Comparison of ENCODE assay signal across 8 cellular contexts in genomic region chr17:57985675-57985974, GRCh38. TPM values are rescaled to one million over a fixed set of nuclear protein-coding genes. Genes with fewer than 3 reads are reported as not detected.
DNase-seq lines count a peak whose midpoint lies in the region; ATAC-seq and TF ChIP-seq lines count a peak whose summit lies in the region.

No MANE protein-coding gene starts in this region.

- H2BK120ac ChIP-seq in mesendoderm (ENCODE audit: low read depth, low read length) = no peak overlapping the region

- no peak overlapping the region for H4K5ac ChIP-seq in mesendoderm (ENCODE audit: low read length)

- no peak overlapping the region for H3K18ac ChIP-seq in mesendoderm (ENCODE audit: low read length)

- no peak overlapping the region for H3K56ac ChIP-seq in mesendoderm (ENCODE audit: low read length)

- no peak overlapping the region for H4K8ac ChIP-seq in mesendoderm (ENCODE audit: low read depth, low read length)

- no peak overlapping the region for H2AK5ac ChIP-seq in mesendoderm (ENCODE audit: low read length)

- no peak overlapping the region for H3K23ac ChIP-seq in mesendoderm (ENCODE audit: low read length)

- H2AFZ ChIP-seq in HCT116 (ENCODE audit: low read depth, low read length, poor library complexity, severe bottlenecking) = no peak overlapping the region

- H3K4ac ChIP-seq in mesendoderm (ENCODE audit: low read depth, low read length) = no peak overlapping the region

- H3K36me3 ChIP-seq in HCT116 (ENCODE audit: control insufficient read depth in 1 of 2, insufficient read depth in 2 of 2, low read length in 2 of 2) = peaks cover 7 to 48% of the 10 kb centered on the region in 2 experiments
- peaks cover 2% of the 10 kb centered on the region for H3K36me3 ChIP-seq in mesendoderm (ENCODE audit: control insufficient read depth, insufficient read depth, low read length)

- no peaks in the 10 kb centered on the region for H4K20me1 ChIP-seq in HCT116 (ENCODE audit: insufficient read depth)

- H3K9ac ChIP-seq in HCT116 (ENCODE audit: low read length) (peak overlapping the region; percentile 76), mesendoderm (ENCODE audit: low read length) (peak overlapping the region; percentile 19)

- H3K27ac ChIP-seq in HCT116 (ENCODE audit: low read depth, low read length) (peak overlapping the region; percentile 96; the same call in 1 of the 2 replicates), angular gyrus (ENCODE audit: low read depth, low read length) (peak overlapping the region; percentile 43), mesendoderm (ENCODE audit: low read depth, low read length) (no peak overlapping the region)

- no peak for TF ChIP-seq POLR2A in HCT116 (IDR thresholded peaks at IDR 0.05; ENCODE audit: borderline replicate concordance, extremely low read depth, insufficient read depth, insufficient read length)

- H3K79me1 ChIP-seq in mesendoderm (ENCODE audit: low read length) = peaks cover 15% of the 10 kb centered on the region

- H3K9me3 ChIP-seq in HCT116 (ENCODE audit: control insufficient read depth in 1 of 2, insufficient read depth in 1 of 2, low read depth in 1 of 2, low read length in 2 of 2) = no peaks in the 10 kb centered on the region

- no peaks in the 10 kb centered on the region for H3K9me2 ChIP-seq in HCT116 (ENCODE audit: insufficient read depth)

- intact Hi-C loops in HCT116 (cut with micrococcal nuclease) = loop anchor here (5.0 kb wide), 1 partner anchor 108 kb away; no protein-coding TSS in a partner anchor

- H3K79me2 ChIP-seq in HCT116 (ENCODE audit: insufficient read depth, low read length) (peaks cover 70% of the 10 kb centered on the region), mesendoderm (ENCODE audit: control insufficient read depth, insufficient read depth, low read length) (peaks cover 46% of the 10 kb centered on the region)

- H3K27me3 ChIP-seq in HCT116 (ENCODE audit: insufficient read depth, low read length) (no peaks in the 10 kb centered on the region), mesendoderm (ENCODE audit: insufficient read depth, low read length, poor library complexity) (no peaks in the 10 kb centered on the region)

- RAD21 ChIA-PET in HCT116 (lab: Charles Lee; ENCODE audit: low non-redundant PET in 1 of 2, low total read pairs in 2 of 2, uncharacterized antibody in 2 of 2, unreplicated experiment in 2 of 2) = interaction anchor here (0.6 to 1.0 kb wide), 3 partner anchors 115 to 125 kb away, joined by 3 to 4 read pairs (median 3); no protein-coding TSS in a partner anchor

- CTCF ChIA-PET in AG04449 (lab: Yijun Ruan, JAX) = interaction anchor here (0.5 to 3.7 kb wide), 15 partner anchors 12 to 133 kb away, joined by 3 to 69 read pairs (median 8); no protein-coding TSS in a partner anchor
- CTCF ChIA-PET in HCT116 (lab: Charles Lee) = interaction anchor here (0.7 to 2.5 kb wide), 6 partner anchors 14 to 128 kb away, joined by 3 to 14 read pairs (median 6); no protein-coding TSS in a partner anchor

- peak overlapping the region; percentile 89 for H3K4me2 ChIP-seq in HCT116 (ENCODE audit: low read length)
- no peak overlapping the region for H3K4me2 ChIP-seq in mesendoderm (ENCODE audit: low read length)

- no CpG with 5 or more reads among the region's 1 CpG for WGBS in mesendoderm (ENCODE audit: extremely low coverage, insufficient coverage, low lambda C conversion rate)

- H2BK15ac ChIP-seq in mesendoderm (replicated peaks; ENCODE audit: low read depth) = no peak overlapping the region

- ATAC-seq in HCT116 = no peak
- ATAC-seq in GM19467 (IDR thresholded peaks at IDR 0.05; ENCODE audit: unreplicated experiment) = no peak
- no peak for ATAC-seq in GM19035 (IDR thresholded peaks at IDR 0.05; ENCODE audit: unreplicated experiment)
- no peak for ATAC-seq in GM18861 (IDR thresholded peaks at IDR 0.05; ENCODE audit: unreplicated experiment)

- no TSS peak for BruUV-seq in HCT116 (replicated peaks; lab: Mats Ljungman, UMichigan)

- TF ChIP-seq CTCF in AG04449 (IDR thresholded peaks at IDR 0.05; ENCODE audit: insufficient read depth, low read length, missing control alignments) = no peak
- TF ChIP-seq CTCF in HCT116 (IDR thresholded peaks at IDR 0.05 in 2 of 3, conservative IDR thresholded peaks at IDR 0.05 in 1 of 3; ENCODE audit: borderline replicate concordance in 1 of 3, insufficient read depth in 1 of 3, low read depth in 2 of 3, low read length in 2 of 3) = no peak

- peaks cover 44 to 50% of the 10 kb centered on the region in 2 experiments for H3K4me1 ChIP-seq in HCT116 (ENCODE audit: control insufficient read depth in 1 of 2, insufficient read depth in 2 of 2, low read length in 2 of 2)
- peaks cover 2% of the 10 kb centered on the region for H3K4me1 ChIP-seq in mesendoderm (ENCODE audit: control insufficient read depth, low read depth, low read length)

- TF ChIP-seq RAD21 in HCT116 (IDR thresholded peaks at IDR 0.05; ENCODE audit: low read depth) = 0 out of 2 replicates have a peak, but pooled peaks have one; percentile 13

- DNase-seq in AG04449 (ENCODE audit: low read depth, low spot score) (no peak), HCT116 (ENCODE audit: low read depth, low spot score) (no peak), mesendoderm (no peak)
- DNase-seq in stimulated activated CD4-positive, alpha-beta T cell treated with anti-CD3 and anti-CD28 coated beads, Interleukin-4, amount 100 ng/mL, for 24 hours = no peak

- H3K4me3 ChIP-seq in AG04449 (ENCODE audit: low read depth, low read length) = peak overlapping the region; percentile 38
- peak overlapping the region; percentile 23 to 67 for H3K4me3 ChIP-seq in HCT116 (replicated peaks in 1 of 2; ENCODE audit: low read depth in 1 of 2, low read length in 2 of 2)
- no peak overlapping the region for H3K4me3 ChIP-seq in mesendoderm (ENCODE audit: low read length)

- H2BK5ac ChIP-seq in mesendoderm (ENCODE audit: low read length) = no peak overlapping the region

- POLR2A ChIA-PET in AG04449 (lab: Yijun Ruan, JAX) (interaction anchor here (0.6 to 2.5 kb wide), 11 partner anchors 14 to 135 kb away, joined by 3 to 14 read pairs (median 5); partner anchors contain the start of genes MRPS23 and SRSF1), HCT116 (lab: Charles Lee) (interaction anchor here (0.7 to 1.9 kb wide), 5 partner anchors 14 to 87 kb away, joined by 3 to 8 read pairs (median 3); partner anchors contain the start of gene SRSF1)

TF ChIP-seq in HCT116, 20 proteins besides CTCF, POLR2A, EP300 and RAD21 (continues in another document):
- no peak for TF ChIP-seq YY1 (IDR thresholded peaks at IDR 0.05; ENCODE audit: extremely low read depth, insufficient replicate concordance, low read depth, low read length)
- TF ChIP-seq ELF1 (IDR thresholded peaks at IDR 0.05; ENCODE audit: borderline replicate concordance, low read depth) = no peak
- no peak for TF ChIP-seq ZBTB33 (IDR thresholded peaks at IDR 0.05; ENCODE audit: extremely low read depth, insufficient replicate concordance, low read length)
- TF ChIP-seq TCF7L2 (IDR thresholded peaks at IDR 0.05; ENCODE audit: borderline replicate concordance, extremely low read depth, insufficient read depth, insufficient read length) = no peak
- TF ChIP-seq ZNF274 (IDR thresholded peaks at IDR 0.05; ENCODE audit: low read depth, low read length) = no peak
- no peak for TF ChIP-seq EZH2 (IDR thresholded peaks at IDR 0.05)
- TF ChIP-seq ATF3 (IDR thresholded peaks at IDR 0.05) = 0 out of 2 replicates have a peak, but pooled peaks have one; percentile 45

RNA-seq across cellular contexts. Expression of gene VEZF1, which starts 2.4 kb away (rescaled TPM):
- total RNA-seq in HCT116 (2021; ENCODE audit: unreplicated experiment) = 70.2 TPM
- 50.5 and 55.6 TPM in 2 replicates for polyA plus RNA-seq in HCT116 (2012)
- polyA plus RNA-seq in mesendoderm (2013, experiment 1 of 2) = 43.9 TPM
- polyA plus RNA-seq in mesendoderm (2013, experiment 2 of 2) = 44.0 TPM

RNA-seq across cellular contexts. Expression of gene SRSF1, which starts 21.4 kb away (rescaled TPM):
- total RNA-seq in HCT116 (2021; ENCODE audit: unreplicated experiment) = 434 TPM
- polyA plus RNA-seq in HCT116 (2012) = 157 and 231 TPM in 2 replicates
- 461 TPM for polyA plus RNA-seq in mesendoderm (2013, experiment 1 of 2)
- 462 TPM for polyA plus RNA-seq in mesendoderm (2013, experiment 2 of 2)

RNA-seq across cellular contexts. Expression of gene CUEDC1, which starts 30.4 kb away (rescaled TPM):
- total RNA-seq in HCT116 (2021; ENCODE audit: unreplicated experiment) = 60.2 TPM
- 54.1 and 58.2 TPM in 2 replicates for polyA plus RNA-seq in HCT116 (2012)
- 7.0 TPM for polyA plus RNA-seq in mesendoderm (2013, experiment 1 of 2)
- polyA plus RNA-seq in mesendoderm (2013, experiment 2 of 2) = 7.6 TPM
